ENCODE assay signal across 22 cellular contexts in genomic region chr9:98149422-98149821, GRCh38.
"Had no signal": no experiment of that assay in that cellular context is flagged by ENCODE, and none has a peak within 500 bp of the region (broad histone marks: within the 10 kb centered on the region; RNA-seq: fewer than 3 reads in every experiment).

No MANE protein-coding gene starts in this region.

- H2AFZ ChIP-seq: parathyroid adenoma had no signal

- H3K4me3 ChIP-seq: colonic mucosa, dorsolateral prefrontal cortex, esophagus muscularis mucosa, left ventricle myocardium inferior, thyroid gland had no signal

- H3K27me3 ChIP-seq: colonic mucosa, dorsolateral prefrontal cortex, thyroid gland had no signal

- H3K9me3 ChIP-seq: colonic mucosa, esophagus muscularis mucosa, thyroid gland had no signal

- H3K4me1 ChIP-seq: esophagus muscularis mucosa, left ventricle myocardium inferior had no signal

- H3K79me2 ChIP-seq: parathyroid adenoma had no signal

- ATAC-seq: activated CD4-positive, CD25-positive, alpha-beta regulatory T cell treated with anti-CD3 and anti-CD28 coated beads, Interleukin-2, amount 50 U/mL, for 24 hours; effector memory CD8-positive, alpha-beta T cell; natural killer cell treated with Interleukin-12 subunit alpha and Interleukin-12 subunit beta and Interleukin-15 and Interleukin-18, amount 100 ng/mL, for 72 hours; right cardiac atrium had no signal

- DNase-seq: activated CD4-positive, alpha-beta memory T cell treated with anti-CD3 and anti-CD28 coated beads, Interleukin-2, amount 10 ng/mL, durations not matched to agents 7 days and 5 days; activated CD4-positive, alpha-beta T cell treated with anti-CD3 and anti-CD28 coated beads, Interleukin-2, amount 10 ng/mL, durations not matched to agents 24 days and 14 days; activated naive CD4-positive, alpha-beta T cell treated with Interleukin-2 at 50 U/mL for 16 hours; activated naive CD8-positive, alpha-beta T cell treated with anti-CD3 and anti-CD28 coated beads for 36 hours; colonic mucosa; dorsolateral prefrontal cortex; effector memory CD8-positive, alpha-beta T cell; hypothalamus; left ventricle myocardium inferior; midbrain; nucleus accumbens; right cardiac atrium; stimulated activated CD4-positive, alpha-beta T cell treated with anti-CD3 and anti-CD28 coated beads, Interleukin-1b, Interleukin-23, amount 100 ng/mL, for 48 hours; substantia nigra; thyroid gland had no signal

- H3K9ac ChIP-seq: parathyroid adenoma had no signal

- H3K27ac ChIP-seq: colonic mucosa, dorsolateral prefrontal cortex, esophagus muscularis mucosa, left ventricle myocardium inferior, parathyroid adenoma, thyroid gland had no signal

- H3K36me3 ChIP-seq: colonic mucosa, esophagus muscularis mucosa, left ventricle myocardium inferior, thyroid gland had no signal

- FAIRE-seq: astrocyte, endothelial cell of umbilical vein, frontal cortex had no signal
